Comparison of ENCODE assay signal across 30 cellular contexts in genomic region chr1:38455829-38456563, GRCh38.
A peak's percentile ranks its signal among the peaks of the same experiment; 100 is the strongest.
DNase-seq lines count a peak whose midpoint lies in the region; ATAC-seq and TF ChIP-seq lines count a peak whose summit lies in the region.
"Had no signal": no experiment of that assay in that cellular context is flagged by ENCODE, and none has a peak within 500 bp of the region (broad histone marks: within the 10 kb centered on the region; RNA-seq: fewer than 3 reads in every experiment).

No MANE protein-coding gene starts in this region.

- 33% methylated on average over 8 of the region's 16 CpGs for WGBS in right lobe of liver (ENCODE audit: insufficient coverage, low coverage, low lambda C conversion rate, missing lambda C conversion rate)

- H3K27me3 ChIP-seq in right lobe of liver, result no peaks in the 10 kb centered on the region
- H3K27me3 ChIP-seq: neutrophil, transverse colon had no signal

- TF ChIP-seq CTCF in choroid plexus epithelial cell (conservative IDR thresholded peaks at IDR 0.05; ENCODE audit: low read depth, low read length) (no peak), right lobe of liver (IDR thresholded peaks at IDR 0.05) (no peak), MCF 10A (IDR thresholded peaks at IDR 0.05; ENCODE audit: unreplicated experiment) (no peak)

- no peaks in the 10 kb centered on the region for H3K36me3 Mint-ChIP-seq in activated CD8-positive, alpha-beta memory T cell treated with anti-CD3 and anti-CD28 coated beads, Interleukin-2, amount 10 ng/mL, durations not matched to agents 7 days and 5 days
- H3K36me3 Mint-ChIP-seq in MCF 10A (ENCODE audit: insufficient read depth, unreplicated experiment), result no peaks in the 10 kb centered on the region
- H3K36me3 Mint-ChIP-seq: activated CD4-positive, alpha-beta memory T cell treated with anti-CD3 and anti-CD28 coated beads for 36 hours; brain had no signal

- CTCF ChIA-PET in activated CD8-positive, alpha-beta memory T cell treated with anti-CD3 and anti-CD28 coated beads, Interleukin-2, amount 10 ng/mL, durations not matched to agents 7 days and 5 days (lab: Charles Lee), result no interaction called here
- CTCF ChIA-PET in MCF 10A (lab: Yijun Ruan, JAX), result no interaction called here

- intact Hi-C loops in right lobe of liver (cut with DNase I), result no loop called here
- intact Hi-C loops in MCF 10A (cut with micrococcal nuclease), result no loop called here

- no peak overlapping the region for H3K27ac ChIP-seq in right lobe of liver
- H3K27ac ChIP-seq: A549, left ventricle myocardium inferior, neutrophil, transverse colon had no signal

- no peak for TF ChIP-seq POLR2A in right lobe of liver (IDR thresholded peaks at IDR 0.05)

- H3K4me3 Mint-ChIP-seq in activated CD8-positive, alpha-beta memory T cell treated with anti-CD3 and anti-CD28 coated beads, Interleukin-2, amount 10 ng/mL, durations not matched to agents 7 days and 5 days, result no peak overlapping the region
- H3K4me3 Mint-ChIP-seq in MCF 10A (ENCODE audit: unreplicated experiment), result no peak overlapping the region
- H3K4me3 Mint-ChIP-seq: activated CD4-positive, alpha-beta memory T cell treated with anti-CD3 and anti-CD28 coated beads for 36 hours; activated T-helper 1 cell treated with anti-CD3 and anti-CD28 coated beads, Interleukin-12 subunit alpha, Interleukin-12 subunit beta, Interleukin-2, Interleukin-4 antibody, amounts not matched to agents 30 ng/mL and 10 ng/mL and 1 ng/mL, durations not matched to agents 14 hours and 24 hours and 36 hours; brain; CD4-positive, alpha-beta T cell had no signal

- no peak overlapping the region for H3K4me3 ChIP-seq in choroid plexus epithelial cell (ENCODE audit: low read depth, low read length)
- H3K4me3 ChIP-seq in right lobe of liver, result no peak overlapping the region
- H3K4me3 ChIP-seq: A549, GM12878, left ventricle myocardium inferior, transverse colon had no signal

- peaks cover 15% of the 10 kb centered on the region for H3K27me3 Mint-ChIP-seq in activated CD8-positive, alpha-beta memory T cell treated with anti-CD3 and anti-CD28 coated beads, Interleukin-2, amount 10 ng/mL, durations not matched to agents 7 days and 5 days
- peaks cover 23% of the 10 kb centered on the region for H3K27me3 Mint-ChIP-seq in MCF 10A (ENCODE audit: insufficient read depth, unreplicated experiment)

- H3K4me1 ChIP-seq in right lobe of liver, result no peaks in the 10 kb centered on the region
- H3K4me1 ChIP-seq: A549, left ventricle myocardium inferior, transverse colon had no signal

- H3K9me3 Mint-ChIP-seq in activated CD8-positive, alpha-beta memory T cell treated with anti-CD3 and anti-CD28 coated beads, Interleukin-2, amount 10 ng/mL, durations not matched to agents 7 days and 5 days (ENCODE audit: low read depth), result no peaks in the 10 kb centered on the region
- no peaks in the 10 kb centered on the region for H3K9me3 Mint-ChIP-seq in MCF 10A (ENCODE audit: unreplicated experiment)
- H3K9me3 Mint-ChIP-seq: activated CD4-positive, alpha-beta memory T cell treated with anti-CD3 and anti-CD28 coated beads for 36 hours; activated T-helper 1 cell treated with anti-CD3 and anti-CD28 coated beads, Interleukin-12 subunit alpha, Interleukin-12 subunit beta, Interleukin-2, Interleukin-4 antibody, amounts not matched to agents 30 ng/mL and 10 ng/mL and 1 ng/mL, durations not matched to agents 14 hours and 24 hours and 36 hours; CD4-positive, alpha-beta T cell had no signal

- BruUV-seq in MCF 10A (replicated peaks; lab: Mats Ljungman, UMichigan), result no TSS peak

- no peaks in the 10 kb centered on the region for H3K36me3 ChIP-seq in right lobe of liver
- H3K36me3 ChIP-seq: left ventricle myocardium inferior, transverse colon had no signal

- DNase-seq in DMS 273 (lab: John Stamatoyannopoulos, UW; ENCODE audit: unreplicated experiment), result peak; percentile 99
- DNase-seq in NCI-H524 treated with DMSO at 0.1 percent for 48 hours (lab: John Stamatoyannopoulos, UW), result peak; percentile 94
- peak; percentile 61 for DNase-seq in choroid plexus epithelial cell (ENCODE audit: low read depth)
- peak in 1 of 3 donors; percentile 34 for DNase-seq in right lobe of liver
- DNase-seq in activated CD8-positive, alpha-beta memory T cell treated with anti-CD3 and anti-CD28 coated beads, Interleukin-2, amount 10 ng/mL, durations not matched to agents 7 days and 5 days, result no peak
- DNase-seq in MCF 10A (ENCODE audit: unreplicated experiment), result no peak
- DNase-seq: activated CD4-positive, alpha-beta memory T cell treated with anti-CD3 and anti-CD28 coated beads for 36 hours; activated CD4-positive, alpha-beta T cell treated with anti-CD3 and anti-CD28 coated beads for 1 hour; activated CD8-positive, alpha-beta memory T cell treated with anti-CD3 and anti-CD28 coated beads, Interleukin-2, amount 50 U/mL, for 4 hours; activated naive CD4-positive, alpha-beta T cell treated with Interleukin-2 at 50 U/mL for 16 hours; AML-193; CD4-positive, alpha-beta T cell; Kasumi-1; left ventricle myocardium inferior; MV-4-11; NCI-H510A; NK-92 treated with Interleukin-12 subunit alpha and Interleukin-12 subunit beta, amount 100 ng/mL, for 24 hours; PC-3; stimulated activated CD4-positive, alpha-beta T cell treated with anti-CD3 and anti-CD28 coated beads, Interleukin-4, amount 100 ng/mL, for 24 hours; transverse colon had no signal

- no peak overlapping the region for H3K27ac Mint-ChIP-seq in activated CD8-positive, alpha-beta memory T cell treated with anti-CD3 and anti-CD28 coated beads, Interleukin-2, amount 10 ng/mL, durations not matched to agents 7 days and 5 days
- no peak overlapping the region for H3K27ac Mint-ChIP-seq in MCF 10A (ENCODE audit: low read depth, unreplicated experiment)
- H3K27ac Mint-ChIP-seq: activated CD4-positive, alpha-beta memory T cell treated with anti-CD3 and anti-CD28 coated beads for 36 hours; activated T-helper 1 cell treated with anti-CD3 and anti-CD28 coated beads, Interleukin-12 subunit alpha, Interleukin-12 subunit beta, Interleukin-2, Interleukin-4 antibody, amounts not matched to agents 30 ng/mL and 10 ng/mL and 1 ng/mL, durations not matched to agents 14 hours and 24 hours and 36 hours; CD4-positive, alpha-beta T cell; progenitor cell of endocrine pancreas had no signal

- no peaks in the 10 kb centered on the region for H3K9me3 ChIP-seq in right lobe of liver
- H3K9me3 ChIP-seq: A549, left ventricle myocardium inferior, neutrophil, transverse colon had no signal

- ATAC-seq in right lobe of liver (peak; percentile 62 to 74 (median 70)), HG03280 (IDR thresholded peaks at IDR 0.05; ENCODE audit: unreplicated experiment) (no peak), GM18867 (IDR thresholded peaks at IDR 0.05; ENCODE audit: unreplicated experiment) (no peak)
- ATAC-seq in activated CD8-positive, alpha-beta memory T cell treated with anti-CD3 and anti-CD28 coated beads, Interleukin-2, amount 10 ng/mL, durations not matched to agents 7 days and 5 days, result no peak
- ATAC-seq: A549, GM12878, PC-3, Right ventricle myocardium inferior, sciatic nerve had no signal

- POLR2A ChIA-PET in MCF 10A (lab: Yijun Ruan, JAX), result interaction anchor here (0.6 kb wide), 1 partner anchor 43 kb away, joined by 3 read pairs; no protein-coding TSS in a partner anchor

- H3K4me1 Mint-ChIP-seq in activated CD8-positive, alpha-beta memory T cell treated with anti-CD3 and anti-CD28 coated beads, Interleukin-2, amount 10 ng/mL, durations not matched to agents 7 days and 5 days, result no peaks in the 10 kb centered on the region
- H3K4me1 Mint-ChIP-seq in MCF 10A (ENCODE audit: insufficient read depth, unreplicated experiment), result no peaks in the 10 kb centered on the region

Comparison
In these comparisons a context has a peak if more than half of its experiments do, and no peak if none do; other contexts are left out.
1. DNase-seq: peak in DMS 273 (single experiment), NCI-H524 treated with DMSO at 0.1 percent for 48 hours (single experiment) and choroid plexus epithelial cell (single experiment); none in activated CD8-positive, alpha-beta memory T cell treated with anti-CD3 and anti-CD28 coated beads, Interleukin-2, amount 10 ng/mL, durations not matched to agents 7 days and 5 days (single experiment) and MCF 10A (single experiment).
2. ATAC-seq: peak in right lobe of liver (4 of 4); none in HG03280 (single experiment), GM18867 (single experiment) and activated CD8-positive, alpha-beta memory T cell treated with anti-CD3 and anti-CD28 coated beads, Interleukin-2, amount 10 ng/mL, durations not matched to agents 7 days and 5 days (single experiment).